Comparison of ENCODE assay signal across 10 cellular contexts in the genomic region with DNA sequence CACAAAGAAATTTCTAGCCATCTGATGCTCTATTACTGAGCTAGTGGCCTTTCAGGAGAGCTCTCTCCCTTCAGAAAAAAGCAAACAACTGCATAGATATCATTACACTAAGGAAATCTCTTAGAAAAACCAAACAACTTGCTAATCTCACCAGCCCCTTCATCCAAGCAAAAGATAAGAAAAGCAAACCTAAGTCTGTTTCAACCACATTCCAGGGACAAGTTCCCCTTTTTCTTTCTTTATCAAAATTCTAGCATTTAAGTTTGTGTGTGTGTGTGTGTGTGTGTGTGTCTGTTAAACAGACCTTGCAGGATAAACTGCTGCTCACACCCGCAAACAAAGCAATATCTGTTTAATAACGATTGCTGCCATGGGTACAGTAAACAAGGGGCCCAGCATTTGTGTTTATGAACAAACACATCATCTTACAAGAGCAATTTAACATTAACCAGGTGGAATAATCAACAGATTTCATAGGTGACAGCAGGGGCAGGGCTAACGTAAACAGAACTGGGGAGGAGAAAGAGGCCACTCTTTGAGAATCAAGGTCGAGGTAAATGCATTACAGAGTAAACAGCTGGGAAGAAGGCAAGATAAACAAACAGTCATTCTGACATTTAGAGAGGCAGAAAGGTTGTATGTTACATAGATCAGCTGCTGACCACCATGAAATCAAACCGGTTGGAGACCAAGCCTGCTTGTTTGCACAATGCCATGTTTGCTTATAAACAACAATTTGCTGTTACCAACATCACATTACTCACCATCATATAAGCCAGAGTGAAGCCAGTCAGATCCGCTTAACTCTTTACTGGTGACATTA.
DNase-seq lines count a peak whose midpoint lies in the region; ATAC-seq and TF ChIP-seq lines count a peak whose summit lies in the region.
"Had no signal": no experiment of that assay in that cellular context is flagged by ENCODE, and none has a peak within 500 bp of the region (broad histone marks: within the 10 kb centered on the region; RNA-seq: fewer than 3 reads in every experiment).

No MANE protein-coding gene starts in this region.

- no peaks in the 10 kb centered on the region for H3K9me3 ChIP-seq in gastrocnemius medialis

- intact Hi-C loops in gastrocnemius medialis (cut with DNase I; ENCODE audit: low total_unique reads) = no loop called here

- ATAC-seq in gastrocnemius medialis (peak; percentile 17 to 44), HG02938 (IDR thresholded peaks at IDR 0.05; ENCODE audit: unreplicated experiment) (no peak), GM21619 (IDR thresholded peaks at IDR 0.05; ENCODE audit: unreplicated experiment) (no peak)

- DNase-seq in NCI-H2171 treated with DMSO at 0.1 percent for 48 hours (lab: John Stamatoyannopoulos, UW) (peak; percentile 58), NCI-H2171 (lab: John Stamatoyannopoulos, UW) (no peak), NCI-H526 (lab: John Stamatoyannopoulos, UW) (peak; percentile 52 to 79), endothelial cell (ENCODE audit: low spot score) (no peak), gastrocnemius medialis (no peak), amniotic stem cell (lab: John Stamatoyannopoulos, UW) (no peak)
- DNase-seq: right cardiac atrium had no signal

- H3K4me1 ChIP-seq in gastrocnemius medialis = peaks cover 27 to 29% of the 10 kb centered on the region in 2 donors

- no peaks in the 10 kb centered on the region for H3K27me3 ChIP-seq in gastrocnemius medialis

- peaks cover 13% of the 10 kb centered on the region for H3K4me1 Mint-ChIP-seq in endothelial cell (ENCODE audit: unreplicated experiment)

- no peak overlapping the region for H3K4me3 Mint-ChIP-seq in endothelial cell (ENCODE audit: unreplicated experiment)

- in situ Hi-C loops in gastrocnemius medialis (cut with MboI; ENCODE audit: low sequenced_read_pairs in 4 of 4) = no loop called here

- no peaks in the 10 kb centered on the region for H3K36me3 Mint-ChIP-seq in endothelial cell (ENCODE audit: low read depth, unreplicated experiment)

- peaks cover 3% of the 10 kb centered on the region for H3K27me3 Mint-ChIP-seq in endothelial cell (ENCODE audit: unreplicated experiment)

- H3K9me3 Mint-ChIP-seq in endothelial cell (ENCODE audit: unreplicated experiment) = no peaks in the 10 kb centered on the region

- TF ChIP-seq POLR2A in gastrocnemius medialis (IDR thresholded peaks at IDR 0.05) = no peak

- H3K36me3 ChIP-seq in gastrocnemius medialis = no peaks in the 10 kb centered on the region

- no peak for TF ChIP-seq CTCF in endothelial cell (IDR thresholded peaks at IDR 0.05; ENCODE audit: unreplicated experiment)
- no peak for TF ChIP-seq CTCF in gastrocnemius medialis (IDR thresholded peaks at IDR 0.05 in 4 of 5, conservative IDR thresholded peaks at IDR 0.05 in 1 of 5)

- H3K27ac ChIP-seq in gastrocnemius medialis = peak overlapping the region in 2 of 4 donors; percentile 52 to 74

- H3K27ac Mint-ChIP-seq in endothelial cell (ENCODE audit: unreplicated experiment) = peak overlapping the region; percentile 86

- no peak overlapping the region for H3K4me3 ChIP-seq in gastrocnemius medialis
- H3K4me3 ChIP-seq: coronary artery had no signal

Comparison
In these comparisons a context has a peak if more than half of its experiments do, and no peak if none do; other contexts are left out.
1. DNase-seq: peak in NCI-H2171 treated with DMSO at 0.1 percent for 48 hours (single experiment) and NCI-H526 (2 of 2); none in NCI-H2171 (single experiment), endothelial cell (single experiment), gastrocnemius medialis (0 of 2) and amniotic stem cell (single experiment).
2. ATAC-seq: peak in gastrocnemius medialis (2 of 2); none in HG02938 (single experiment) and GM21619 (single experiment).